Comparison of ENCODE assay signal across 8 cellular contexts in genomic region chr1:15604400-15604799, GRCh38. TPM values are rescaled to one million over a fixed set of nuclear protein-coding genes. Genes with fewer than 3 reads are reported as not detected.
A peak's percentile ranks its signal among the peaks of the same experiment; 100 is the strongest.
DNase-seq lines count a peak whose midpoint lies in the region; ATAC-seq and TF ChIP-seq lines count a peak whose summit lies in the region.
"Not testable (repeated sequence)": the region's sequence is repeated elsewhere in the genome, so short reads cannot be mapped to it uniquely, and the experiment has no call there.
"Had no signal": no experiment of that assay in that cellular context is flagged by ENCODE, and none has a peak within 500 bp of the region (broad histone marks: within the 10 kb centered on the region; RNA-seq: fewer than 3 reads in every experiment).

No MANE protein-coding gene starts in this region.

- H3K27me3 ChIP-seq in HL-60 (ENCODE audit: insufficient read depth, poor library complexity, severe bottlenecking) = not testable (repeated sequence)

- H3K27ac ChIP-seq in HL-60 (replicated peaks) (peak overlapping the region; percentile 88), epithelial cell of prostate (peak overlapping the region; percentile 75)

- not testable (repeated sequence) for H3K27ac Mint-ChIP-seq in T-helper 2 cell treated with Interferon-gamma antibody and Interleukin-4, amounts not matched to agents 5 μg/mL and 100 μg/mL, for 36 hours; activated T-helper 2 cell treated with anti-CD3 and anti-CD28 coated beads, Interferon-gamma antibody, Interleukin-2, Interleukin-4, amounts not matched to agents 10 μg/mL and 5 μg/mL and 100 μg/mL, durations not matched to agents 14 hours and 24 hours and 36 hours; stimulated activated effector memory CD8-positive, alpha-beta T cell treated with anti-CD3 and anti-CD28 coated beads, Interleukin-12 subunit alpha, Interleukin-12 subunit beta, amount 100 ng/mL, for 72 hours
- peak overlapping the region in 1 of 6 donors; percentile 80 for H3K27ac Mint-ChIP-seq in naive B cell
- H3K27ac Mint-ChIP-seq in osteocyte (ENCODE audit: unreplicated experiment) = peak overlapping the region; percentile 87

- H3K36me3 Mint-ChIP-seq in T-helper 2 cell treated with Interferon-gamma antibody and Interleukin-4, amounts not matched to agents 5 μg/mL and 100 μg/mL, for 36 hours (ENCODE audit: low read depth); activated T-helper 2 cell treated with anti-CD3 and anti-CD28 coated beads, Interferon-gamma antibody, Interleukin-2, Interleukin-4, amounts not matched to agents 10 μg/mL and 5 μg/mL and 100 μg/mL, durations not matched to agents 14 hours and 24 hours and 36 hours (ENCODE audit: low read depth); naive B cell; osteocyte (ENCODE audit: unreplicated experiment); stimulated activated effector memory CD8-positive, alpha-beta T cell treated with anti-CD3 and anti-CD28 coated beads, Interleukin-12 subunit alpha, Interleukin-12 subunit beta, amount 100 ng/mL, for 72 hours: not testable (repeated sequence)

- not testable (repeated sequence) for H3K4me1 Mint-ChIP-seq in T-helper 2 cell treated with Interferon-gamma antibody and Interleukin-4, amounts not matched to agents 5 μg/mL and 100 μg/mL, for 36 hours (ENCODE audit: low read depth); activated T-helper 2 cell treated with anti-CD3 and anti-CD28 coated beads, Interferon-gamma antibody, Interleukin-2, Interleukin-4, amounts not matched to agents 10 μg/mL and 5 μg/mL and 100 μg/mL, durations not matched to agents 14 hours and 24 hours and 36 hours (ENCODE audit: low read depth); stimulated activated effector memory CD8-positive, alpha-beta T cell treated with anti-CD3 and anti-CD28 coated beads, Interleukin-12 subunit alpha, Interleukin-12 subunit beta, amount 100 ng/mL, for 72 hours
- peaks cover 9 to 14% (median 12%) of the 10 kb centered on the region in 3 donors for H3K4me1 Mint-ChIP-seq in naive B cell
- H3K4me1 Mint-ChIP-seq in osteocyte (ENCODE audit: unreplicated experiment) = peaks cover 13% of the 10 kb centered on the region

- H3K9me3 Mint-ChIP-seq in T-helper 2 cell treated with Interferon-gamma antibody and Interleukin-4, amounts not matched to agents 5 μg/mL and 100 μg/mL, for 36 hours; activated T-helper 2 cell treated with anti-CD3 and anti-CD28 coated beads, Interferon-gamma antibody, Interleukin-2, Interleukin-4, amounts not matched to agents 10 μg/mL and 5 μg/mL and 100 μg/mL, durations not matched to agents 14 hours and 24 hours and 36 hours; naive B cell; osteocyte (ENCODE audit: unreplicated experiment); stimulated activated effector memory CD8-positive, alpha-beta T cell treated with anti-CD3 and anti-CD28 coated beads, Interleukin-12 subunit alpha, Interleukin-12 subunit beta, amount 100 ng/mL, for 72 hours: not testable (repeated sequence)

- ATAC-seq in naive B cell (ENCODE audit: low read depth in 2 of 2); stimulated activated effector memory CD8-positive, alpha-beta T cell treated with anti-CD3 and anti-CD28 coated beads, Interleukin-12 subunit alpha, Interleukin-12 subunit beta, amount 100 ng/mL, for 72 hours: not testable (repeated sequence)

- not testable (repeated sequence) for H3K4me3 ChIP-seq in HL-60 (replicated peaks; ENCODE audit: insufficient read depth, low read length)

- not testable (repeated sequence) for H3K27me3 Mint-ChIP-seq in T-helper 2 cell treated with Interferon-gamma antibody and Interleukin-4, amounts not matched to agents 5 μg/mL and 100 μg/mL, for 36 hours (ENCODE audit: low read depth); activated T-helper 2 cell treated with anti-CD3 and anti-CD28 coated beads, Interferon-gamma antibody, Interleukin-2, Interleukin-4, amounts not matched to agents 10 μg/mL and 5 μg/mL and 100 μg/mL, durations not matched to agents 14 hours and 24 hours and 36 hours (ENCODE audit: low read depth); naive B cell; osteocyte (ENCODE audit: unreplicated experiment)

- DNase-seq in HL-60 (ENCODE audit: low read depth in 1 of 2, low spot score in 1 of 2); T-helper 2 cell treated with Interferon-gamma antibody and Interleukin-4, amounts not matched to agents 5 μg/mL and 100 μg/mL, for 36 hours (ENCODE audit: low spot score); activated T-helper 2 cell treated with anti-CD3 and anti-CD28 coated beads, Interferon-gamma antibody, Interleukin-2, Interleukin-4, amounts not matched to agents 10 μg/mL and 5 μg/mL and 100 μg/mL, durations not matched to agents 14 hours and 24 hours and 36 hours (ENCODE audit: low spot score); epithelial cell of prostate (ENCODE audit: low read depth, low spot score); naive B cell; osteocyte (ENCODE audit: extremely low spot score, unreplicated experiment); stimulated activated effector memory CD8-positive, alpha-beta T cell treated with anti-CD3 and anti-CD28 coated beads, Interleukin-12 subunit alpha, Interleukin-12 subunit beta, amount 100 ng/mL, for 72 hours (ENCODE audit: low spot score in 2 of 2): not testable (repeated sequence)

- peak overlapping the region; percentile 83 for H3K4me3 Mint-ChIP-seq in T-helper 2 cell treated with Interferon-gamma antibody and Interleukin-4, amounts not matched to agents 5 μg/mL and 100 μg/mL, for 36 hours
- peak overlapping the region; percentile 69 for H3K4me3 Mint-ChIP-seq in activated T-helper 2 cell treated with anti-CD3 and anti-CD28 coated beads, Interferon-gamma antibody, Interleukin-2, Interleukin-4, amounts not matched to agents 10 μg/mL and 5 μg/mL and 100 μg/mL, durations not matched to agents 14 hours and 24 hours and 36 hours (ENCODE audit: low read depth)
- H3K4me3 Mint-ChIP-seq in naive B cell (peak overlapping the region; percentile 70 to 91 (median 89)), osteocyte (ENCODE audit: unreplicated experiment) (peak overlapping the region; percentile 4)
- peak overlapping the region; percentile 71 for H3K4me3 Mint-ChIP-seq in stimulated activated effector memory CD8-positive, alpha-beta T cell treated with anti-CD3 and anti-CD28 coated beads, Interleukin-12 subunit alpha, Interleukin-12 subunit beta, amount 100 ng/mL, for 72 hours

- not testable (repeated sequence) for TF ChIP-seq CTCF in HL-60 (IDR thresholded peaks at IDR 0.05; ENCODE audit: insufficient read depth, low read length); osteocyte (IDR thresholded peaks at IDR 0.05)

- intact Hi-C loops in activated T-helper 2 cell treated with anti-CD3 and anti-CD28 coated beads, Interferon-gamma antibody, Interleukin-2, Interleukin-4, amounts not matched to agents 10 μg/mL and 5 μg/mL and 100 μg/mL, durations not matched to agents 14 hours and 24 hours and 36 hours (cut with micrococcal nuclease) = loop anchor here (5.0 kb wide), 1 partner anchor 682 kb away; no protein-coding TSS in a partner anchor

RNA-seq across cellular contexts. Expression of gene DDI2, which starts 12.9 kb away (rescaled TPM):
- 46.4 and 47.7 TPM in 2 replicates for total RNA-seq in activated T-helper 2 cell treated with anti-CD3 and anti-CD28 coated beads, Interferon-gamma antibody, Interleukin-2, Interleukin-4, amounts not matched to agents 10 μg/mL and 5 μg/mL and 100 μg/mL, durations not matched to agents 14 hours and 24 hours and 36 hours
- 1 to 10 TPM; 2.5 to 7.1 (median 5.7) TPM for polyA plus RNA-seq in naive B cell (ENCODE audit: low read depth in 6 of 6)
- 20.0 and 23.4 TPM in 2 replicates for total RNA-seq in osteocyte

RNA-seq across cellular contexts. Expression of gene AGMAT, which starts 19.5 kb away (rescaled TPM):
- total RNA-seq in activated T-helper 2 cell treated with anti-CD3 and anti-CD28 coated beads, Interferon-gamma antibody, Interleukin-2, Interleukin-4, amounts not matched to agents 10 μg/mL and 5 μg/mL and 100 μg/mL, durations not matched to agents 14 hours and 24 hours and 36 hours = 30.1 and 32.5 TPM in 2 replicates
- 1 to 10 TPM; 2.4 to 7.4 (median 3.8) TPM for polyA plus RNA-seq in naive B cell (ENCODE audit: low read depth in 6 of 6)
- total RNA-seq in osteocyte = 0.13 and 0.19 TPM in 2 replicates
- total RNA-seq: HT1080 had no signal

Comparison
In these comparisons a context has a peak if more than half of its experiments do, and no peak if none do; other contexts are left out.
1. H3K4me3 Mint-ChIP-seq: peak in every context shown above with its lines; median percentile 89 in naive B cell; 83 in T-helper 2 cell treated with Interferon-gamma antibody and Interleukin-4, amounts not matched to agents 5 μg/mL and 100 μg/mL, for 36 hours; 71 in stimulated activated effector memory CD8-positive, alpha-beta T cell treated with anti-CD3 and anti-CD28 coated beads, Interleukin-12 subunit alpha, Interleukin-12 subunit beta, amount 100 ng/mL, for 72 hours; 69 in activated T-helper 2 cell treated with anti-CD3 and anti-CD28 coated beads, Interferon-gamma antibody, Interleukin-2, Interleukin-4, amounts not matched to agents 10 μg/mL and 5 μg/mL and 100 μg/mL, durations not matched to agents 14 hours and 24 hours and 36 hours; 4 in osteocyte.
2. RNA of gene AGMAT, which starts 19.5 kb away (total RNA-seq): 30.1 to 32.5 TPM in activated T-helper 2 cell treated with anti-CD3 and anti-CD28 coated beads, Interferon-gamma antibody, Interleukin-2, Interleukin-4, amounts not matched to agents 10 μg/mL and 5 μg/mL and 100 μg/mL, durations not matched to agents 14 hours and 24 hours and 36 hours; 0.13 to 0.19 TPM in osteocyte; every median in the first group is over 10 times any median in the second.